11 cellular contexts compared by ENCODE assay signal in genomic region chr13:27599845-27600553, GRCh38. TPM values are rescaled to one million over a fixed set of nuclear protein-coding genes. Genes with fewer than 3 reads are reported as not detected.
DNase-seq lines count a peak whose midpoint lies in the region; ATAC-seq, FAIRE-seq and TF ChIP-seq lines count a peak whose summit lies in the region.
"Had no signal": no experiment of that assay in that cellular context is flagged by ENCODE, and none has a peak within 500 bp of the region (broad histone marks: within the 10 kb centered on the region; RNA-seq: fewer than 3 reads in every experiment).

No MANE protein-coding gene starts in this region.

- no peak overlapping the region for H3K4me3 Mint-ChIP-seq in GM23338
- no peak overlapping the region for H3K4me3 Mint-ChIP-seq in activated CD8-positive, alpha-beta T cell treated with anti-CD3 and anti-CD28 coated beads, Interleukin-2, amount 10 ng/mL, durations not matched to agents 7 days and 5 days
- no peak overlapping the region for H3K4me3 Mint-ChIP-seq in activated T-cell treated with anti-CD3 and anti-CD28 coated beads, Interleukin-2, amount 50 U/mL, for 24 hours
- H3K4me3 Mint-ChIP-seq: activated naive CD4-positive, alpha-beta T cell treated with anti-CD3 and anti-CD28 coated beads, Interleukin-2, amount 50 U/mL, for 24 hours had no signal

- TF ChIP-seq CTCF in GM23338 (conservative IDR thresholded peaks at IDR 0.05; ENCODE audit: low read depth in 2 of 2) (no peak), SK-N-SH (IDR thresholded peaks at IDR 0.05) (no peak), fibroblast of villous mesenchyme (IDR thresholded peaks at IDR 0.05; ENCODE audit: insufficient read depth, low read depth, low read length) (no peak), pancreas (IDR thresholded peaks at IDR 0.05) (no peak)

- no peak overlapping the region for H3K9ac ChIP-seq in SK-N-SH

- no peaks in the 10 kb centered on the region for H3K36me3 Mint-ChIP-seq in GM23338 (ENCODE audit: low read depth)
- H3K36me3 Mint-ChIP-seq in activated CD8-positive, alpha-beta T cell treated with anti-CD3 and anti-CD28 coated beads, Interleukin-2, amount 10 ng/mL, durations not matched to agents 7 days and 5 days (ENCODE audit: low read depth), result peaks cover 5% of the 10 kb centered on the region
- H3K36me3 Mint-ChIP-seq in activated T-cell treated with anti-CD3 and anti-CD28 coated beads, Interleukin-2, amount 50 U/mL, for 24 hours (ENCODE audit: low read depth), result no peaks in the 10 kb centered on the region

- H3K4me1 ChIP-seq in GM23338 (ENCODE audit: insufficient read depth) (peaks cover 31% of the 10 kb centered on the region), SK-N-SH (ENCODE audit: control insufficient read depth in 1 of 2, insufficient read depth in 2 of 2, low read depth in 1 of 2, low read length in 1 of 2) (peaks cover 0 to 10% of the 10 kb centered on the region in 2 experiments; a peak in 1 of 4 replicates), pancreas (peaks cover 15 to 58% (median 50%) of the 10 kb centered on the region in 3 donors)

- H3K9me3 Mint-ChIP-seq in GM23338, result no peaks in the 10 kb centered on the region
- no peaks in the 10 kb centered on the region for H3K9me3 Mint-ChIP-seq in activated CD8-positive, alpha-beta T cell treated with anti-CD3 and anti-CD28 coated beads, Interleukin-2, amount 10 ng/mL, durations not matched to agents 7 days and 5 days (ENCODE audit: insufficient read depth)
- peaks cover 2% of the 10 kb centered on the region for H3K9me3 Mint-ChIP-seq in activated T-cell treated with anti-CD3 and anti-CD28 coated beads, Interleukin-2, amount 50 U/mL, for 24 hours
- H3K9me3 Mint-ChIP-seq: activated naive CD4-positive, alpha-beta T cell treated with anti-CD3 and anti-CD28 coated beads, Interleukin-2, amount 50 U/mL, for 24 hours had no signal

- no peaks in the 10 kb centered on the region for H3K27me3 Mint-ChIP-seq in GM23338 (ENCODE audit: insufficient read depth, low read depth, poor library complexity)
- no peaks in the 10 kb centered on the region for H3K27me3 Mint-ChIP-seq in activated CD8-positive, alpha-beta T cell treated with anti-CD3 and anti-CD28 coated beads, Interleukin-2, amount 10 ng/mL, durations not matched to agents 7 days and 5 days (ENCODE audit: low read depth)
- H3K27me3 Mint-ChIP-seq in activated T-cell treated with anti-CD3 and anti-CD28 coated beads, Interleukin-2, amount 50 U/mL, for 24 hours, result no peaks in the 10 kb centered on the region
- H3K27me3 Mint-ChIP-seq: activated naive CD4-positive, alpha-beta T cell treated with anti-CD3 and anti-CD28 coated beads, Interleukin-2, amount 50 U/mL, for 24 hours had no signal

- H3K36me3 ChIP-seq in GM23338 (ENCODE audit: insufficient read depth), result no peaks in the 10 kb centered on the region
- no peaks in the 10 kb centered on the region for H3K36me3 ChIP-seq in SK-N-SH (replicated peaks in 1 of 2; ENCODE audit: control insufficient read depth in 1 of 2, insufficient read depth in 2 of 2, low read length in 1 of 2)
- no peaks in the 10 kb centered on the region for H3K36me3 ChIP-seq in pancreas
- H3K36me3 ChIP-seq: upper lobe of left lung had no signal

- H4K20me1 ChIP-seq in GM23338 (replicated peaks; ENCODE audit: insufficient read depth), result peaks cover 33% of the 10 kb centered on the region
- no peaks in the 10 kb centered on the region for H4K20me1 ChIP-seq in SK-N-SH (ENCODE audit: insufficient read depth)

- no peak for FAIRE-seq in pancreas (lab: Jason Lieb, UNC)

- H3K27me3 ChIP-seq in GM23338 (ENCODE audit: insufficient read depth), result no peaks in the 10 kb centered on the region
- no peaks in the 10 kb centered on the region for H3K27me3 ChIP-seq in SK-N-SH (ENCODE audit: insufficient read depth)
- H3K27me3 ChIP-seq in pancreas, result no peaks in the 10 kb centered on the region
- H3K27me3 ChIP-seq: upper lobe of left lung had no signal

- no peak overlapping the region; the same call in 1 of the 2 replicates for H3K27ac Mint-ChIP-seq in GM23338
- no peak overlapping the region for H3K27ac Mint-ChIP-seq in activated CD8-positive, alpha-beta T cell treated with anti-CD3 and anti-CD28 coated beads, Interleukin-2, amount 10 ng/mL, durations not matched to agents 7 days and 5 days
- no peak overlapping the region for H3K27ac Mint-ChIP-seq in activated T-cell treated with anti-CD3 and anti-CD28 coated beads, Interleukin-2, amount 50 U/mL, for 24 hours
- H3K27ac Mint-ChIP-seq: activated naive CD4-positive, alpha-beta T cell treated with anti-CD3 and anti-CD28 coated beads, Interleukin-2, amount 50 U/mL, for 24 hours had no signal

- no peak for TF ChIP-seq RAD21 in SK-N-SH (IDR thresholded peaks at IDR 0.05; ENCODE audit: low read length)

- H3K27ac ChIP-seq in GM23338 (ENCODE audit: low read depth), result no peak overlapping the region
- H3K27ac ChIP-seq in SK-N-SH (ENCODE audit: low read depth in 2 of 2, low read length in 1 of 2), result peak overlapping the region; percentile 36 to 47; a peak in 3 of 4 replicates
- peak overlapping the region in 2 of 4 donors; percentile 18 to 37 for H3K27ac ChIP-seq in pancreas
- H3K27ac ChIP-seq: upper lobe of left lung had no signal

- H3K9me2 ChIP-seq in GM23338 (ENCODE audit: insufficient read depth) (no peaks in the 10 kb centered on the region), SK-N-SH (no peaks in the 10 kb centered on the region)

- peak in 1 of 2 experiments; percentile 66; a peak in 1 of 4 replicates for TF ChIP-seq EP300 in SK-N-SH (IDR thresholded peaks at IDR 0.05; ENCODE audit: borderline replicate concordance in 1 of 2, low read depth in 1 of 2, low read length in 1 of 2)

- intact Hi-C loops in pancreas (cut with DNase I), result no loop called here

- CTCF ChIA-PET in SK-N-SH (lab: Yijun Ruan, JAX), result interaction anchor here (2.0 to 2.4 kb wide), 2 partner anchors 67 kb away, joined by 6 to 11 read pairs; no protein-coding TSS in a partner anchor
- CTCF ChIA-PET in activated CD8-positive, alpha-beta T cell treated with anti-CD3 and anti-CD28 coated beads, Interleukin-2, amount 10 ng/mL, durations not matched to agents 7 days and 5 days (lab: Charles Lee), result interaction anchor here (2.3 kb wide), 1 partner anchor 21 kb away, joined by 5 read pairs; no protein-coding TSS in a partner anchor

- no peaks in the 10 kb centered on the region for H3F3A ChIP-seq in GM23338 (replicated peaks; ENCODE audit: low read depth)
- no peaks in the 10 kb centered on the region for H3F3A ChIP-seq in SK-N-SH (replicated peaks; ENCODE audit: insufficient read depth)

- H3K4me3 ChIP-seq in GM23338 (no peak overlapping the region), SK-N-SH (ENCODE audit: low read depth in 2 of 2, low read length in 1 of 2) (no peak overlapping the region), fibroblast of villous mesenchyme (ENCODE audit: low read depth, low read length) (no peak overlapping the region), pancreas (no peak overlapping the region)
- H3K4me3 ChIP-seq: upper lobe of left lung had no signal

- no peak overlapping the region for H3K4me2 ChIP-seq in GM23338
- H3K4me2 ChIP-seq in SK-N-SH, result peak overlapping the region; percentile 27

- H3K79me2 ChIP-seq in GM23338 (replicated peaks; ENCODE audit: insufficient read depth) (peaks cover 95% of the 10 kb centered on the region), SK-N-SH (ENCODE audit: insufficient read depth) (peaks cover 16% of the 10 kb centered on the region; the same call in 1 of the 2 replicates)

- WGBS in SK-N-SH (ENCODE audit: low lambda C conversion rate), result 58% methylated on average over 5 of the region's 5 CpGs
- WGBS in pancreas, 2 donors, result 58 to 59% methylated on average over 5 of the region's 5 CpGs

- DNase-seq in GM23338 (ENCODE audit: low spot score) (peak; percentile 41), SK-N-SH (peak; percentile 17), fibroblast of villous mesenchyme (ENCODE audit: low read depth) (peak; percentile 65), pancreas (no peak), NCI-H1417 (lab: John Stamatoyannopoulos, UW) (no peak), NCI-H345 treated with DMSO at 0.1 percent for 48 hours (lab: John Stamatoyannopoulos, UW; ENCODE audit: unreplicated experiment) (no peak)
- DNase-seq in activated CD8-positive, alpha-beta T cell treated with anti-CD3 and anti-CD28 coated beads, Interleukin-2, amount 10 ng/mL, durations not matched to agents 7 days and 5 days, result no peak
- DNase-seq in activated T-cell treated with anti-CD3 and anti-CD28 coated beads, Interleukin-2, amount 50 U/mL, for 24 hours, result no peak
- DNase-seq: NCI-H1092, upper lobe of left lung had no signal

- H3K9me3 ChIP-seq in SK-N-SH (no peaks in the 10 kb centered on the region), pancreas (no peaks in the 10 kb centered on the region)
- H3K9me3 ChIP-seq: upper lobe of left lung had no signal

- peaks cover 27% of the 10 kb centered on the region for H3K4me1 Mint-ChIP-seq in GM23338
- H3K4me1 Mint-ChIP-seq in activated CD8-positive, alpha-beta T cell treated with anti-CD3 and anti-CD28 coated beads, Interleukin-2, amount 10 ng/mL, durations not matched to agents 7 days and 5 days (ENCODE audit: low read depth), result peaks cover under 1% of the 10 kb centered on the region
- H3K4me1 Mint-ChIP-seq in activated T-cell treated with anti-CD3 and anti-CD28 coated beads, Interleukin-2, amount 50 U/mL, for 24 hours (ENCODE audit: low read depth), result peaks cover 22% of the 10 kb centered on the region

- POLR2A ChIA-PET in SK-N-SH (lab: Yijun Ruan, JAX), result no interaction called here
- POLR2A ChIA-PET in activated CD8-positive, alpha-beta T cell treated with anti-CD3 and anti-CD28 coated beads, Interleukin-2, amount 10 ng/mL, durations not matched to agents 7 days and 5 days (lab: Charles Lee), result no interaction called here

- ATAC-seq in GM23338 (peak; percentile 52), pancreas (peak; percentile 81 to 97 (median 91))
- no peak for ATAC-seq in activated CD8-positive, alpha-beta T cell treated with anti-CD3 and anti-CD28 coated beads, Interleukin-2, amount 10 ng/mL, durations not matched to agents 7 days and 5 days

- H2AFZ ChIP-seq in GM23338 (no peak overlapping the region), SK-N-SH (ENCODE audit: low read depth) (no peak overlapping the region)

RNA-seq across cellular contexts. Expression of gene LNX2, which starts 20.3 kb away (rescaled TPM):
- total RNA-seq in GM23338 (2014; rRNA removed; shearing (Covaris generic)), result 17.3 and 18.0 TPM in 2 replicates
- polyA plus RNA-seq in GM23338 (2016; fragmentation: Nextera tagmentation; extraction: Ambion mirVana), result 3.4 and 3.7 TPM in 2 replicates
- polyA plus RNA-seq in SK-N-SH (2012; rRNA removed), result 3.7 and 4.6 TPM in 2 replicates
- polyA plus RNA-seq in SK-N-SH (2012; cell fraction: cytosol; rRNA removed), result 4.8 and 5.0 TPM in 2 replicates
- 2.5 and 3.7 TPM in 2 replicates for polyA plus RNA-seq in SK-N-SH (2012; cell fraction: nucleus; rRNA removed)
- total RNA-seq in fibroblast of villous mesenchyme, result 6.1 and 7.8 TPM in 2 replicates
- 10 to 100 TPM; 11.3 to 18.9 (median 15.0) TPM for total RNA-seq in pancreas
- polyA plus RNA-seq in pancreas, result 10 to 100 TPM in 1 of 2 donors, 1 to 10 TPM in 1; 4.9 to 10.1 TPM
- 1 to 10 TPM; 7.1 to 7.6 TPM for total RNA-seq in activated CD8-positive, alpha-beta T cell treated with anti-CD3 and anti-CD28 coated beads, Interleukin-2, amount 10 ng/mL, durations not matched to agents 7 days and 5 days

RNA-seq across cellular contexts. Expression of gene POLR1D, which starts 21.7 kb away (rescaled TPM):
- total RNA-seq in GM23338 (2014; rRNA removed; shearing (Covaris generic)), result 177 and 226 TPM in 2 replicates
- polyA plus RNA-seq in GM23338 (2016; fragmentation: Nextera tagmentation; extraction: Ambion mirVana) (193 and 197 TPM in 2 replicates), SK-N-SH (2012; rRNA removed) (143 and 150 TPM in 2 replicates), pancreas (100 to 1,000 TPM in 1 of 2 donors, 10 to 100 TPM in 1; 98.7 to 161 TPM)
- 165 and 183 TPM in 2 replicates for polyA plus RNA-seq in SK-N-SH (2012; cell fraction: cytosol; rRNA removed)
- 92.1 and 115 TPM in 2 replicates for polyA plus RNA-seq in SK-N-SH (2012; cell fraction: nucleus; rRNA removed)
- total RNA-seq in fibroblast of villous mesenchyme (57.9 and 58.9 TPM in 2 replicates), pancreas (100 to 1,000 TPM; 107 to 147 (median 139) TPM)
- 100 to 1,000 TPM; 140 to 142 TPM for total RNA-seq in activated CD8-positive, alpha-beta T cell treated with anti-CD3 and anti-CD28 coated beads, Interleukin-2, amount 10 ng/mL, durations not matched to agents 7 days and 5 days

Comparison
In these comparisons a context has a peak if more than half of its experiments do, and no peak if none do; other contexts are left out.
1. DNase-seq: peak in GM23338 (single experiment), SK-N-SH (single experiment) and fibroblast of villous mesenchyme (single experiment); none in pancreas (0 of 6), activated CD8-positive, alpha-beta T cell treated with anti-CD3 and anti-CD28 coated beads, Interleukin-2, amount 10 ng/mL, durations not matched to agents 7 days and 5 days (single experiment), activated T-cell treated with anti-CD3 and anti-CD28 coated beads, Interleukin-2, amount 50 U/mL, for 24 hours (single experiment), NCI-H1417 (0 of 3) and NCI-H345 treated with DMSO at 0.1 percent for 48 hours (single experiment).